Comparison of ENCODE assay signal across 10 cellular contexts in genomic region chr2:169080250-169081035, GRCh38. TPM values are rescaled to one million over a fixed set of nuclear protein-coding genes. Genes with fewer than 3 reads are reported as not detected.
DNase-seq lines count a peak whose midpoint lies in the region; ATAC-seq, FAIRE-seq and TF ChIP-seq lines count a peak whose summit lies in the region.
"Had no signal": no experiment of that assay in that cellular context is flagged by ENCODE, and none has a peak within 500 bp of the region (broad histone marks: within the 10 kb centered on the region; RNA-seq: fewer than 3 reads in every experiment).

No MANE protein-coding gene starts in this region.

- WGBS in suprapubic skin = 75% methylated on average over 2 of the region's 2 CpGs

- H3K4me1 ChIP-seq in CD8-positive, alpha-beta T cell (ENCODE audit: insufficient read depth, low read length) = no peaks in the 10 kb centered on the region
- no peaks in the 10 kb centered on the region for H3K4me1 ChIP-seq in suprapubic skin

- H3K4me1 Mint-ChIP-seq in CD8-positive, alpha-beta T cell (ENCODE audit: low read depth) = no peaks in the 10 kb centered on the region

- TF ChIP-seq CTCF in bronchial epithelial cell (IDR thresholded peaks at IDR 0.05; ENCODE audit: insufficient read depth, low read length, severe bottlenecking) = no peak
- no peak for TF ChIP-seq CTCF in CD8-positive, alpha-beta T cell (IDR thresholded peaks at IDR 0.05)
- no peak for TF ChIP-seq CTCF in suprapubic skin (IDR thresholded peaks at IDR 0.05)

- H3K27me3 Mint-ChIP-seq in CD8-positive, alpha-beta T cell (ENCODE audit: low read depth) = no peaks in the 10 kb centered on the region

- DNase-seq in GDM1 (lab: John Stamatoyannopoulos, UW) (peak; percentile 29), bronchial epithelial cell (ENCODE audit: low read depth) (peak; percentile 51), HuH-7.5 (ENCODE audit: low spot score) (no peak), suprapubic skin (ENCODE audit: low spot score in 2 of 2) (no peak), GOT3 (lab: John Stamatoyannopoulos, UW) (no peak)
- DNase-seq in CD8-positive, alpha-beta T cell = no peak
- DNase-seq: activated gamma-delta T cell, NCI-H2171 treated with DMSO at 0.1 percent for 48 hours had no signal

- FAIRE-seq in bronchial epithelial cell (lab: Jason Lieb, UNC) = no peak

- no peak overlapping the region for H3K27ac Mint-ChIP-seq in CD8-positive, alpha-beta T cell

- intact Hi-C loops in CD8-positive, alpha-beta T cell (cut with DNase I, micrococcal nuclease) = no loop called here

- POLR2A ChIA-PET in CD8-positive, alpha-beta T cell (lab: Charles Lee) = no interaction called here

- H3K9me3 Mint-ChIP-seq in CD8-positive, alpha-beta T cell = no peaks in the 10 kb centered on the region

- H3K4me3 Mint-ChIP-seq in CD8-positive, alpha-beta T cell = no peak overlapping the region

- TF ChIP-seq EP300 in suprapubic skin (IDR thresholded peaks at IDR 0.05) = no peak

- no peak for TF ChIP-seq POLR2A in suprapubic skin (IDR thresholded peaks at IDR 0.05)

- H3K36me3 Mint-ChIP-seq in CD8-positive, alpha-beta T cell = no peaks in the 10 kb centered on the region

- H3K36me3 ChIP-seq in bronchial epithelial cell (ENCODE audit: control insufficient read depth, insufficient read depth, low read length) (no peaks in the 10 kb centered on the region), suprapubic skin (no peaks in the 10 kb centered on the region)
- no peaks in the 10 kb centered on the region for H3K36me3 ChIP-seq in CD8-positive, alpha-beta T cell (ENCODE audit: insufficient read depth, low read length)

- H3K27me3 ChIP-seq in bronchial epithelial cell (ENCODE audit: control insufficient read depth, insufficient read depth, low read length) (no peaks in the 10 kb centered on the region), suprapubic skin (no peaks in the 10 kb centered on the region)
- H3K27me3 ChIP-seq in CD8-positive, alpha-beta T cell (ENCODE audit: insufficient read depth, low read length) = no peaks in the 10 kb centered on the region

- H3K9me3 ChIP-seq in CD8-positive, alpha-beta T cell (ENCODE audit: low read length) = no peaks in the 10 kb centered on the region
- no peaks in the 10 kb centered on the region for H3K9me3 ChIP-seq in suprapubic skin

- ATAC-seq in GM21447 (IDR thresholded peaks at IDR 0.05; ENCODE audit: unreplicated experiment) (peak; percentile 82), HG03469 (IDR thresholded peaks at IDR 0.05; ENCODE audit: unreplicated experiment) (peak; percentile 72)
- no peak for ATAC-seq in CD8-positive, alpha-beta T cell

- H3K4me3 ChIP-seq in bronchial epithelial cell (ENCODE audit: low read depth, low read length) = no peak overlapping the region
- H3K4me3 ChIP-seq in CD8-positive, alpha-beta T cell (ENCODE audit: low read depth, low read length) = no peak overlapping the region
- H3K4me3 ChIP-seq in suprapubic skin = no peak overlapping the region

- no peak overlapping the region for H3K27ac ChIP-seq in CD8-positive, alpha-beta T cell (ENCODE audit: low read depth, low read length)
- no peak overlapping the region for H3K27ac ChIP-seq in suprapubic skin

- CTCF ChIA-PET in CD8-positive, alpha-beta T cell (lab: Charles Lee) = interaction anchor here (1.1 kb wide), 1 partner anchor 51 kb away, joined by 5 read pairs; no protein-coding TSS in a partner anchor

RNA-seq across cellular contexts. Expression of gene DHRS9, which starts 11.1 kb away (rescaled TPM):
- 5.8 and 19.1 TPM in 2 replicates for total RNA-seq in bronchial epithelial cell
- not detected for total RNA-seq in CD8-positive, alpha-beta T cell
- total RNA-seq in suprapubic skin = 1 to 10 TPM; 2.0 to 3.9 (median 2.3) TPM

RNA-seq across cellular contexts. Expression of gene ABCB11, which starts 49.3 kb away (rescaled TPM):
- 0.26 TPM in 2 replicates for total RNA-seq in bronchial epithelial cell
- total RNA-seq in CD8-positive, alpha-beta T cell = not detected
- total RNA-seq in suprapubic skin = 1 to 10 TPM in 1 of 4 donors, under 1 TPM in 3; 0.21 to 1.7 (median 0.28) TPM

Comparison
In these comparisons a context has a peak if more than half of its experiments do, and no peak if none do; other contexts are left out.
1. DNase-seq: peak in GDM1 (single experiment) and bronchial epithelial cell (single experiment); none in HuH-7.5 (single experiment), CD8-positive, alpha-beta T cell (0 of 7), suprapubic skin (0 of 2) and GOT3 (single experiment).